10 cellular contexts compared by ENCODE assay signal in genomic region chr3:188156051-188156450, GRCh38. TPM values are rescaled to one million over a fixed set of nuclear protein-coding genes. Genes with fewer than 3 reads are reported as not detected.
A peak's percentile ranks its signal among the peaks of the same experiment; 100 is the strongest.
DNase-seq lines count a peak whose midpoint lies in the region; ATAC-seq and TF ChIP-seq lines count a peak whose summit lies in the region.
"Had no signal": no experiment of that assay in that cellular context is flagged by ENCODE, and none has a peak within 500 bp of the region (broad histone marks: within the 10 kb centered on the region; RNA-seq: fewer than 3 reads in every experiment).

No MANE protein-coding gene starts in this region.

- POLR2A ChIA-PET in CD8-positive, alpha-beta T cell (lab: Charles Lee): no interaction called here
- POLR2A ChIA-PET in PC-9 (lab: Charles Lee; ENCODE audit: unreplicated experiment): interaction anchor here (0.7 kb wide), 1 partner anchor 201 kb away, joined by 6 read pairs; no protein-coding TSS in a partner anchor

- intact Hi-C loops in CD8-positive, alpha-beta T cell (cut with DNase I, micrococcal nuclease): loop anchor here (10.0 kb wide), 1 partner anchor 989 kb away; no protein-coding TSS in a partner anchor
- intact Hi-C loops in PC-9 (cut with micrococcal nuclease; ENCODE audit: unreplicated experiment): loop anchor here (10.0 kb wide), 1 partner anchor 989 kb away; no protein-coding TSS in a partner anchor
- intact Hi-C loops in psoas muscle (cut with DNase I): loop anchor here in 1 of 2 donors (2.0 to 10.0 kb wide), 5 partner anchors 109 to 799 kb away; no protein-coding TSS in a partner anchor

- peaks cover 85% of the 10 kb centered on the region for H3K79me2 ChIP-seq in PC-9 (ENCODE audit: low read depth)

- no peaks in the 10 kb centered on the region for H3K27me3 ChIP-seq in CD8-positive, alpha-beta T cell (ENCODE audit: insufficient read depth, low read length)
- no peaks in the 10 kb centered on the region for H3K27me3 ChIP-seq in PC-9 (ENCODE audit: insufficient read depth, low read depth)
- H3K27me3 ChIP-seq in endodermal cell (ENCODE audit: control insufficient read depth, insufficient read depth, low read length, poor library complexity, severe bottlenecking): no peaks in the 10 kb centered on the region
- no peaks in the 10 kb centered on the region for H3K27me3 ChIP-seq in psoas muscle (ENCODE audit: insufficient read depth in 3 of 3, low read length in 2 of 3)
- H3K27me3 ChIP-seq: Peyer's patch had no signal

- H3K27ac ChIP-seq in CD8-positive, alpha-beta T cell (ENCODE audit: low read depth, low read length): no peak overlapping the region
- H3K27ac ChIP-seq in PC-9 (no peak overlapping the region), endodermal cell (ENCODE audit: low read depth, low read length) (no peak overlapping the region), psoas muscle (peak overlapping the region; percentile 91)

- no peak overlapping the region for H3K4me3 ChIP-seq in CD8-positive, alpha-beta T cell (ENCODE audit: low read depth, low read length)
- H3K4me3 ChIP-seq in PC-9 (no peak overlapping the region), endodermal cell (ENCODE audit: low read length) (peak overlapping the region; percentile 97), psoas muscle (peak overlapping the region; percentile 10)

- H3K27ac Mint-ChIP-seq in CD8-positive, alpha-beta T cell: peak overlapping the region; percentile 10
- no peak overlapping the region for H3K27ac Mint-ChIP-seq in endodermal cell

- H3K4me3 Mint-ChIP-seq in CD8-positive, alpha-beta T cell: no peak overlapping the region
- peak overlapping the region; percentile 89 for H3K4me3 Mint-ChIP-seq in endodermal cell

- H3K4me1 Mint-ChIP-seq in CD8-positive, alpha-beta T cell (ENCODE audit: low read depth): peaks cover 56% of the 10 kb centered on the region
- peaks cover 49% of the 10 kb centered on the region for H3K4me1 Mint-ChIP-seq in endodermal cell

- H3K9ac ChIP-seq in endodermal cell (ENCODE audit: extremely low read depth, low read length, poor library complexity, severe bottlenecking): no peak overlapping the region

- H3K4me2 ChIP-seq in PC-9: peak overlapping the region; percentile 82

- TF ChIP-seq CTCF in CD8-positive, alpha-beta T cell (IDR thresholded peaks at IDR 0.05): no peak
- TF ChIP-seq CTCF in PC-9 (conservative IDR thresholded peaks at IDR 0.05): no peak
- no peak for TF ChIP-seq CTCF in endodermal cell (conservative IDR thresholded peaks at IDR 0.05)
- TF ChIP-seq CTCF in psoas muscle (IDR thresholded peaks at IDR 0.05): no peak

- ATAC-seq in CD8-positive, alpha-beta T cell: no peak
- no peak for ATAC-seq in psoas muscle
- ATAC-seq in HG02973 (IDR thresholded peaks at IDR 0.05; ENCODE audit: unreplicated experiment): no peak
- no peak for ATAC-seq in HG02938 (IDR thresholded peaks at IDR 0.05; ENCODE audit: unreplicated experiment)

- no peaks in the 10 kb centered on the region for H3K36me3 ChIP-seq in CD8-positive, alpha-beta T cell (ENCODE audit: insufficient read depth, low read length)
- H3K36me3 ChIP-seq in PC-9 (ENCODE audit: low read depth): 0 out of 2 replicates have a peak, but pooled peaks cover 10% of the 10 kb centered on the region
- peaks cover 12% of the 10 kb centered on the region for H3K36me3 ChIP-seq in endodermal cell (ENCODE audit: control insufficient read depth, insufficient read depth, low read length)
- no peaks in the 10 kb centered on the region for H3K36me3 ChIP-seq in psoas muscle (ENCODE audit: insufficient read depth in 1 of 2, low read depth in 1 of 2)
- H3K36me3 ChIP-seq: Peyer's patch had no signal

- no peak for DNase-seq in CD8-positive, alpha-beta T cell
- DNase-seq in PC-9 (peak in 1 of 2 experiments; percentile 29), endodermal cell (no peak), psoas muscle (no peak), SW480 (ENCODE audit: low spot score) (no peak), amygdala (lab: John Stamatoyannopoulos, UW) (no peak)
- DNase-seq: NCI-H187 treated with DMSO at 0.1 percent for 48 hours, Peyer's patch had no signal

- no peaks in the 10 kb centered on the region for H3K9me3 Mint-ChIP-seq in CD8-positive, alpha-beta T cell
- H3K9me3 Mint-ChIP-seq in endodermal cell: no peaks in the 10 kb centered on the region

- no peaks in the 10 kb centered on the region for H3K36me3 Mint-ChIP-seq in CD8-positive, alpha-beta T cell
- H3K36me3 Mint-ChIP-seq in endodermal cell (ENCODE audit: low read depth): no peaks in the 10 kb centered on the region

- no peaks in the 10 kb centered on the region for H3K27me3 Mint-ChIP-seq in CD8-positive, alpha-beta T cell (ENCODE audit: low read depth)
- H3K27me3 Mint-ChIP-seq in endodermal cell (ENCODE audit: insufficient read depth): peaks cover 5% of the 10 kb centered on the region

- 95 to 96% methylated on average over 2 of the region's 2 CpGs for WGBS in endodermal cell (ENCODE audit: insufficient coverage in 1 of 2, insufficient read length in 1 of 2), 2 experiments
- 37 to 69% (median 49%) methylated on average over 2 of the region's 2 CpGs for WGBS in psoas muscle, 3 donors

- H4K20me1 ChIP-seq in PC-9 (ENCODE audit: insufficient read depth): no peaks in the 10 kb centered on the region

- H3K9me2 ChIP-seq in PC-9 (ENCODE audit: insufficient read depth): no peaks in the 10 kb centered on the region

- H3K9me3 ChIP-seq in CD8-positive, alpha-beta T cell (ENCODE audit: low read length): no peaks in the 10 kb centered on the region
- H3K9me3 ChIP-seq in PC-9 (ENCODE audit: insufficient read depth, low read depth) (no peaks in the 10 kb centered on the region), endodermal cell (ENCODE audit: control insufficient read depth, low read length) (no peaks in the 10 kb centered on the region), psoas muscle (no peaks in the 10 kb centered on the region)
- H3K9me3 ChIP-seq: Peyer's patch had no signal

- BruUV-seq in PC-9 (replicated peaks; lab: Mats Ljungman, UMichigan): no TSS peak

- CTCF ChIA-PET in CD8-positive, alpha-beta T cell (lab: Charles Lee): interaction anchor here (4.3 kb wide), 1 partner anchor 416 kb away, joined by 15 read pairs; no protein-coding TSS in a partner anchor
- CTCF ChIA-PET in PC-9 (lab: Charles Lee): no interaction called here

- H3K4me1 ChIP-seq in CD8-positive, alpha-beta T cell (ENCODE audit: insufficient read depth, low read length): peaks cover 27% of the 10 kb centered on the region
- H3K4me1 ChIP-seq in PC-9 (replicated peaks; ENCODE audit: insufficient read depth): peaks cover 55% of the 10 kb centered on the region
- no peaks in the 10 kb centered on the region for H3K4me1 ChIP-seq in endodermal cell (ENCODE audit: control insufficient read depth, insufficient read depth, low read length)
- peaks cover 32% of the 10 kb centered on the region for H3K4me1 ChIP-seq in psoas muscle

- no peak overlapping the region for H2AFZ ChIP-seq in PC-9

- peaks cover 16% of the 10 kb centered on the region; the same call in 1 of the 2 replicates for H3F3A ChIP-seq in PC-9 (ENCODE audit: insufficient read depth, low read depth)

RNA-seq across cellular contexts. Expression of gene LPP, which starts 2.1 kb away (rescaled TPM):
- 10 to 100 TPM; 35.2 to 37.0 TPM for total RNA-seq in CD8-positive, alpha-beta T cell
- total RNA-seq in PC-9 (2021) (113 and 148 TPM in 2 replicates), endodermal cell (100 to 1,000 TPM in 1 of 2 donors, 10 to 100 TPM in 1; 78.0 to 105 TPM), psoas muscle (10 to 100 TPM; 42.8 to 80.3 (median 58.3) TPM)
- polyA plus RNA-seq in endodermal cell (2013, experiment 1 of 2): 13.9 TPM
- 19.6 TPM for polyA plus RNA-seq in endodermal cell (2013, experiment 2 of 2)
- polyA plus RNA-seq in psoas muscle: 1 to 10 TPM; 2.6 to 8.7 (median 3.1) TPM

Comparison
In these comparisons a context has a peak if more than half of its experiments do, and no peak if none do; other contexts are left out.
1. H3K4me3 ChIP-seq: peak in endodermal cell (single experiment) and psoas muscle (single experiment); none in CD8-positive, alpha-beta T cell (single experiment) and PC-9 (single experiment).